ENCODE assay signal across 21 cellular contexts in genomic region chr2:220334871-220335590, GRCh38.
DNase-seq lines count a peak whose midpoint lies in the region; ATAC-seq, FAIRE-seq and TF ChIP-seq lines count a peak whose summit lies in the region.
"Had no signal": no experiment of that assay in that cellular context is flagged by ENCODE, and none has a peak within 500 bp of the region (broad histone marks: within the 10 kb centered on the region; RNA-seq: fewer than 3 reads in every experiment).

No MANE protein-coding gene starts in this region.

- WGBS in thyroid gland, 2 donors, result 59 to 70% methylated on average over 4 of the region's 4 CpGs

- H3K9ac ChIP-seq in PC-3 (ENCODE audit: low read length) (peak overlapping the region; percentile 29; the same call in 1 of the 2 replicates), keratinocyte (ENCODE audit: control insufficient read depth, extremely low read depth, insufficient read depth, low read length) (no peak overlapping the region), MM.1S (ENCODE audit: low read length) (no peak overlapping the region)
- H3K9ac ChIP-seq: GM23248 had no signal

- dilution Hi-C loops in keratinocyte (cut with MboI; ENCODE audit: extremely low pct_ligation_motif_present, low sequenced_read_pairs), result no loop called here

- H3K4me1 ChIP-seq in PC-3 (ENCODE audit: insufficient read depth, low read length), result peaks cover 30% of the 10 kb centered on the region
- H3K4me1 ChIP-seq in keratinocyte (ENCODE audit: control insufficient read depth, extremely low read depth, insufficient read depth, low read length), result peaks cover 12% of the 10 kb centered on the region
- H3K4me1 ChIP-seq in thyroid gland, result peaks cover 0 to 3% of the 10 kb centered on the region in 2 donors
- H3K4me1 ChIP-seq in MM.1S (ENCODE audit: low read length), result no peaks in the 10 kb centered on the region
- H3K4me1 ChIP-seq: Caco-2, Peyer's patch had no signal

- POLR2A ChIA-PET in PC-3 (lab: Charles Lee; ENCODE audit: unreplicated experiment), result no interaction called here

- intact Hi-C loops in Right ventricle myocardium inferior (cut with DNase I), result no loop called here
- intact Hi-C loops in cardiac septum (cut with DNase I), result no loop called here
- intact Hi-C loops in PC-3 (cut with micrococcal nuclease), result loop anchor here (5.0 kb wide), 1 partner anchor 1237 kb away; the partner anchor contains the start of gene EPHA4
- intact Hi-C loops in thyroid gland (cut with DNase I), result no loop called here

- no peaks in the 10 kb centered on the region for H3K9me1 ChIP-seq in keratinocyte (ENCODE audit: control insufficient read depth, extremely low read depth, insufficient read depth, low read length)

- ATAC-seq in Right ventricle myocardium inferior (no peak), PC-3 (no peak)
- ATAC-seq: HepG2 had no signal

- H2AFZ ChIP-seq in PC-3 (ENCODE audit: low read length) (no peak overlapping the region), keratinocyte (ENCODE audit: control insufficient read depth, low read length) (no peak overlapping the region), MM.1S (ENCODE audit: low read length) (no peak overlapping the region)
- H2AFZ ChIP-seq: GM23248 had no signal

- H3K4me2 ChIP-seq in PC-3 (ENCODE audit: low read length) (peak overlapping the region; percentile 24; the same call in 1 of the 2 replicates), keratinocyte (ENCODE audit: control insufficient read depth, extremely low read depth, insufficient read depth, low read depth, low read length) (no peak overlapping the region), MM.1S (ENCODE audit: low read depth, low read length) (no peak overlapping the region)

- no peaks in the 10 kb centered on the region for H3K36me3 ChIP-seq in PC-3 (ENCODE audit: low read depth, low read length)
- no peaks in the 10 kb centered on the region for H3K36me3 ChIP-seq in keratinocyte (ENCODE audit: control insufficient read depth in 2 of 2, extremely low read depth in 1 of 2, insufficient read depth in 2 of 2, low read length in 2 of 2)
- H3K36me3 ChIP-seq in thyroid gland, result no peaks in the 10 kb centered on the region
- H3K36me3 ChIP-seq in MM.1S (replicated peaks; ENCODE audit: insufficient read depth, low read length), result no peaks in the 10 kb centered on the region
- H3K36me3 ChIP-seq: Peyer's patch had no signal

- TF ChIP-seq POLR2A in thyroid gland (IDR thresholded peaks at IDR 0.05), result no peak

- H3K27ac ChIP-seq in PC-3 (ENCODE audit: low read length) (peak overlapping the region; percentile 86), keratinocyte (ENCODE audit: control insufficient read depth, insufficient read depth, low read length) (no peak overlapping the region), thyroid gland (no peak overlapping the region), MM.1S (ENCODE audit: low read length) (no peak overlapping the region)
- H3K27ac ChIP-seq: GM23248, Peyer's patch had no signal

- no peaks in the 10 kb centered on the region for H3F3A ChIP-seq in PC-3 (ENCODE audit: low read length, unreplicated experiment)
- no peaks in the 10 kb centered on the region for H3F3A ChIP-seq in MM.1S (ENCODE audit: insufficient read depth, low read length)

- no peaks in the 10 kb centered on the region for H4K20me1 ChIP-seq in PC-3 (ENCODE audit: low read length)
- no peaks in the 10 kb centered on the region for H4K20me1 ChIP-seq in keratinocyte (ENCODE audit: control insufficient read depth, extremely low read depth, insufficient read depth, low read length)
- no peaks in the 10 kb centered on the region for H4K20me1 ChIP-seq in MM.1S (ENCODE audit: insufficient read depth, low read length)

- H3K27me3 ChIP-seq in PC-3 (ENCODE audit: low read length) (no peaks in the 10 kb centered on the region), keratinocyte (ENCODE audit: control insufficient read depth, extremely low read depth, insufficient read depth, low read length) (no peaks in the 10 kb centered on the region), thyroid gland (no peaks in the 10 kb centered on the region), MM.1S (replicated peaks; ENCODE audit: insufficient read depth, low read length) (no peaks in the 10 kb centered on the region)
- H3K27me3 ChIP-seq: Peyer's patch had no signal

- CTCF ChIA-PET in PC-3 (lab: Charles Lee), result no interaction called here

- BruUV-seq in PC-3 (replicated peaks; lab: Mats Ljungman, UMichigan), result no TSS peak

- H3K9me3 ChIP-seq in PC-3 (ENCODE audit: low read length), result peaks cover 3% of the 10 kb centered on the region; the same call in 1 of the 2 replicates
- H3K9me3 ChIP-seq in keratinocyte (ENCODE audit: control insufficient read depth, low read depth, low read length), result no peaks in the 10 kb centered on the region
- no peaks in the 10 kb centered on the region for H3K9me3 ChIP-seq in thyroid gland
- no peaks in the 10 kb centered on the region for H3K9me3 ChIP-seq in MM.1S (replicated peaks; ENCODE audit: insufficient read depth, low read length)
- H3K9me3 ChIP-seq: Caco-2 had no signal

- no peaks in the 10 kb centered on the region for H3K9me2 ChIP-seq in PC-3 (replicated peaks; ENCODE audit: low read length)
- no peaks in the 10 kb centered on the region for H3K9me2 ChIP-seq in MM.1S (replicated peaks; ENCODE audit: insufficient read depth, low read length)

- no peak overlapping the region for H3K4me3 ChIP-seq in PC-3 (ENCODE audit: low read length)
- no peak overlapping the region for H3K4me3 ChIP-seq in keratinocyte (ENCODE audit: control insufficient read depth in 2 of 3, extremely low read depth in 1 of 3, insufficient read depth in 2 of 3, low read depth in 1 of 3, low read length in 3 of 3)
- H3K4me3 ChIP-seq in thyroid gland (replicated peaks in 1 of 3), result no peak overlapping the region
- H3K4me3 ChIP-seq in MM.1S (ENCODE audit: low read length), result no peak overlapping the region
- H3K4me3 ChIP-seq: GM23248, Peyer's patch had no signal

- TF ChIP-seq CTCF in PC-3 (conservative IDR thresholded peaks at IDR 0.05; ENCODE audit: low read depth, low read length) (no peak), keratinocyte (optimal IDR thresholded peaks at IDR 0.05 in 1 of 3, IDR thresholded peaks at IDR 0.05 in 1 of 3, conservative IDR thresholded peaks at IDR 0.05 in 1 of 3; ENCODE audit: extremely low read depth in 1 of 3, insufficient read depth in 2 of 3, low read length in 3 of 3) (no peak), thyroid gland (IDR thresholded peaks at IDR 0.05) (no peak), MM.1S (IDR thresholded peaks at IDR 0.05; ENCODE audit: low read length) (no peak)

- H3K79me2 ChIP-seq in PC-3 (ENCODE audit: low read length) (no peaks in the 10 kb centered on the region), keratinocyte (ENCODE audit: control insufficient read depth, insufficient read depth, low read length) (no peaks in the 10 kb centered on the region), MM.1S (ENCODE audit: low read length) (no peaks in the 10 kb centered on the region)

- peak; percentile 9 for FAIRE-seq in keratinocyte (lab: Jason Lieb, UNC)
- FAIRE-seq: GM12891, HepG2 had no signal

- DNase-seq in Right ventricle myocardium inferior (ENCODE audit: missing footprints), result peak; percentile 50
- DNase-seq in cardiac septum (ENCODE audit: low spot score), result no peak
- DNase-seq in PC-3, result no peak
- DNase-seq in keratinocyte (ENCODE audit: low read depth, low spot score), result no peak
- peak; percentile 9 to 57 for DNase-seq in thyroid gland
- no peak for DNase-seq in activated CD4-positive, CD25-positive, alpha-beta regulatory T cell (lab: John Stamatoyannopoulos, UW)
- DNase-seq in MM.1S, result no peak
- DNase-seq in NCI-H2196 (lab: John Stamatoyannopoulos, UW; ENCODE audit: unreplicated experiment), result no peak
- DNase-seq: 8988T; Caco-2; CD4-positive, alpha-beta T cell; KBM-7; NCI-H1694 treated with DMSO at 0.1 percent for 48 hours; NCI-H2107; NCI-H2227 treated with DMSO at 0.1 percent for 48 hours; NCI-H524 treated with DMSO at 0.1 percent for 48 hours; Peyer's patch; Right ventricle myocardium superior had no signal

Comparison
In these comparisons a context has a peak if more than half of its experiments do, and no peak if none do; other contexts are left out.
1. DNase-seq: peak in Right ventricle myocardium inferior (single experiment) and thyroid gland (2 of 2); none in cardiac septum (single experiment), PC-3 (single experiment), keratinocyte (single experiment), activated CD4-positive, CD25-positive, alpha-beta regulatory T cell (0 of 4), MM.1S (single experiment) and NCI-H2196 (single experiment).